ENCODE assay signal across 1 cellular context in the genomic region with DNA sequence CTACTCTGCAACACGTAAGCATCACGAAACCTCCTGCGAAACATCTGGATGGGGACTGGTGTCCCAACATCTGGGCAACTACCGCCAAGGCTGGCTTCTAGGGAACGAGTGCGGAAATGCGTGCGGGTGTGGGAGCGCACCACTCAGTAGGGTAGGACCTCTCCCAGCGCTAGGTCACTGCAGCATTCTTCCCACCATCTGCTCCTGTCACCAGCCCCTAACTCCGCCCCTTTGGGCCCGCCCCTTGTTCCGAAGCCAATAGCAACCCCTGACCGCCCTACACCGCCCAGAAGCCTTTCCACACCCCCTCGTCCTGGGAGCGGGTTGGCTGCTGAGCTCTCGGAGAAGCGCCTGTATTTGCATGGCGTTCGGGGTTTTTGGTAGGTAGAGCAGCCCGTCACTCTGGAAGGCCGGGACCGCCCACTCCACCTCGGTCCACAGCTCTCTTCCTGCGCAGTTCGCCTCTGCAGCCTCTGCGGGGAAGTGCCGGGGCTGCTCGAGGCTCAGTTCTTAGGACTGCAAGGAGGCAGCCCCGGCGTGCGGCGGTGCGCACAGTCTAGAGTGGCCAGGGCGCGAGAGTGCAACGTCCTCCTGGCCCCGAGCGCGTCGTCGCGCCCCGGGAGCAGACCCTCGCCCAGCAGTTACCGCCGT.
TF ChIP-seq lines count a peak whose summit lies in the region.

A gene (plus strand): TSS at position 454 of the 651 bp plus-strand sequence. CDS start 438 bp downstream, outside the sequence.

TF ChIP-seq in HCT116, 20 proteins besides CTCF, POLR2A, EP300 and RAD21 (continued from another document):
- TF ChIP-seq, protein P1, sequence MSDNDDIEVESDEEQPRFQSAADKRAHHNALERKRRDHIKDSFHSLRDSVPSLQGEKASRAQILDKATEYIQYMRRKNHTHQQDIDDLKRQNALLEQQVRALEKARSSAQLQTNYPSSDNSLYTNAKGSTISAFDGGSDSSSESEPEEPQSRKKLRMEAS (IDR thresholded peaks at IDR 0.05), result peak; percentile 63; the same call in 1 of the 2 replicates
